ENCODE assay signal across 1 cellular context in genomic region chr2:150228936-150229335, GRCh38.
TF ChIP-seq lines count a peak whose summit lies in the region.

No MANE protein-coding gene starts in this region.

TF ChIP-seq in IMR-90, 13 proteins besides CTCF, POLR2A, EP300 and RAD21:
- TF ChIP-seq NFE2L2 (IDR thresholded peaks at IDR 0.05; ENCODE audit: low read depth, low read length) (no peak; the same call in 1 of the 2 replicates), FOS (IDR thresholded peaks at IDR 0.05; ENCODE audit: low read depth, low read length) (no peak), USF2 (IDR thresholded peaks at IDR 0.05; ENCODE audit: low read depth, low read length) (no peak), RFX5 (IDR thresholded peaks at IDR 0.05; ENCODE audit: low read depth, low read length) (no peak), ELK1 (IDR thresholded peaks at IDR 0.05; ENCODE audit: borderline replicate concordance, low read depth, low read length) (no peak), MAFK (IDR thresholded peaks at IDR 0.05; ENCODE audit: low read depth, low read length) (no peak), SMC3 (IDR thresholded peaks at IDR 0.05; ENCODE audit: low read depth, low read length) (no peak), BHLHE40 (IDR thresholded peaks at IDR 0.05; ENCODE audit: low read depth, low read length) (no peak), RCOR1 (IDR thresholded peaks at IDR 0.05; ENCODE audit: insufficient replicate concordance, low read length) (no peak), CHD1 (IDR thresholded peaks at IDR 0.05; ENCODE audit: low read depth, low read length) (no peak), MXI1 (IDR thresholded peaks at IDR 0.05; ENCODE audit: borderline replicate concordance, low read depth, low read length) (no peak), MAZ (IDR thresholded peaks at IDR 0.05; ENCODE audit: borderline replicate concordance, low read depth, low read length) (no peak)
TF ChIP-seq in IMR-90: peak in this region for 0.
